In the genomic region with DNA sequence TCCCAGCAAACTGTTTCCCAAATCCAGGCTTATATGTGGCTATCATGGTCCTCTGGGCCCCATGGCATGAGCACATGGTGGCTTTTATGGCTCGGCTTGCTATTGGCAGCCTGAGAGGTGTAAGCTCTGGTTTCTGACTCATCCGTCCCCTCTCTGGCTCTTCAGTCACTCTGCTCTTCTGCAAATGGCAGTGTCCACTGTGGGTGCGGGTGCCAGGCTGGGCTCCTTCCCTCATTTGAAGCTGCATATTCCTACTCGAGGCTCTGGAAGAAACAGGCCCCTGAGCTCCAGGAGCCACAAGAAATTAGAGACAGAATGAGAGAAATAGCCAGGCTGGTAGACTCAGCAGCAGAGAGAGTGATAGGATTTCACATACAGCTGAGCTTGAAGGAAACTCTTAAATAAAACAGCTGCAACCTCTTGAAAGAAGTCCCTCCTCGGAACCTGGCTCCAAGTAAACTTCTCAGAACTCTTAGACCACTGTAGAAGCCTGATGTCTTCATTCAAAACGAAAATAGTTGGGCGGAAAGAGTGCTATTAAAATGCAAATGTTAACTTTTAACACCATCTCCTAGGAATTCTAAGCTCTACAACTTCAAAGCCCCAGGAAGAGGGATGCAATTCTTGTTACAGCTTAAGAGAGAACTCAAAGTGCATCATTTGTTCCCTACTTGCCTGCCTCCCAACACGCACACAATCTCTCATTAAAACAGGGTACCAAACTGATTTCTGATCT, we compare ENCODE assay signal across 26 cellular contexts.
DNase-seq lines count a peak whose midpoint lies in the region; ATAC-seq and TF ChIP-seq lines count a peak whose summit lies in the region.
"Had no signal": no experiment of that assay in that cellular context is flagged by ENCODE, and none has a peak within 500 bp of the region (broad histone marks: within the 10 kb centered on the region; RNA-seq: fewer than 3 reads in every experiment).

No MANE protein-coding gene starts in this region.

- H3K9ac ChIP-seq in iPS-18a (ENCODE audit: low read length) = no peak overlapping the region

- DNase-seq in A673 (ENCODE audit: low spot score) (peak; percentile 57), SW480 (ENCODE audit: low spot score) (peak; percentile 20), psoas muscle (no peak), OCI-M2 (lab: John Stamatoyannopoulos, UW; ENCODE audit: unreplicated experiment) (no peak)
- DNase-seq: activated CD4-positive, alpha-beta T cell treated with anti-CD3 and anti-CD28 coated beads for 4 hours; activated gamma-delta T cell; activated T-cell treated with anti-CD3 and anti-CD28 coated beads, Interleukin-2, amount 50 U/mL, for 24 hours; caudate nucleus; CD4-positive, alpha-beta T cell; dermis blood vessel endothelial cell; hypothalamus; kidney glomerular epithelial cell; lower lobe of right lung; NCI-H1105; NCI-H2081; OCI-M1; posterior cingulate gyrus; right lobe of liver; stimulated activated CD4-positive, alpha-beta T cell treated with anti-CD3 and anti-CD28 coated beads, Interleukin-4, amount 100 ng/mL, for 4 hours had no signal

- peak; percentile 80 to 92 (median 86) for ATAC-seq in psoas muscle
- ATAC-seq in GM18511 (IDR thresholded peaks at IDR 0.05; ENCODE audit: unreplicated experiment) = no peak
- ATAC-seq in HG02798 (IDR thresholded peaks at IDR 0.05; ENCODE audit: poor library complexity, unreplicated experiment) = no peak
- ATAC-seq in HG03565 (IDR thresholded peaks at IDR 0.05; ENCODE audit: unreplicated experiment) = no peak
- ATAC-seq: K562; lower lobe of right lung; right lobe of liver; stimulated activated memory B cell treated with anti-CD40 and anti-IgM and Interleukin-4, amounts not matched to agents 10 μg/mL and 1 μg/mL and 100 μg/mL, for 72 hours had no signal

- H3K27ac ChIP-seq in A673 (ENCODE audit: low read depth, low read length, poor library complexity, severe bottlenecking) = peak overlapping the region; percentile 18
- no peak overlapping the region for H3K27ac ChIP-seq in iPS-18a (ENCODE audit: low read length)
- H3K27ac ChIP-seq in psoas muscle = peak overlapping the region; percentile 56
- H3K27ac ChIP-seq: lower lobe of right lung, right lobe of liver, suprapubic skin had no signal

- H3K36me3 ChIP-seq in A673 (ENCODE audit: insufficient read depth, low read length, poor library complexity, severe bottlenecking) (no peaks in the 10 kb centered on the region), iPS-18a (ENCODE audit: control insufficient read depth, low read depth, low read length) (no peaks in the 10 kb centered on the region), psoas muscle (ENCODE audit: insufficient read depth in 1 of 2, low read depth in 1 of 2) (no peaks in the 10 kb centered on the region)
- H3K36me3 ChIP-seq: lower lobe of right lung, right lobe of liver, suprapubic skin had no signal

- H3K9me3 ChIP-seq in A673 (ENCODE audit: low read depth, low read length, poor library complexity, severe bottlenecking) = no peaks in the 10 kb centered on the region
- no peaks in the 10 kb centered on the region for H3K9me3 ChIP-seq in iPS-18a (ENCODE audit: control insufficient read depth, low read depth, low read length)
- no peaks in the 10 kb centered on the region for H3K9me3 ChIP-seq in psoas muscle
- H3K9me3 ChIP-seq: lower lobe of right lung, right lobe of liver, suprapubic skin had no signal

- H3K27me3 ChIP-seq in A673 (replicated peaks; ENCODE audit: insufficient read depth, low read depth, low read length, poor library complexity) (no peaks in the 10 kb centered on the region), iPS-18a (ENCODE audit: control insufficient read depth, insufficient read depth, low read length) (peaks cover 7% of the 10 kb centered on the region), psoas muscle (ENCODE audit: insufficient read depth in 3 of 3, low read length in 2 of 3) (no peaks in the 10 kb centered on the region)
- H3K27me3 ChIP-seq: right lobe of liver, suprapubic skin had no signal

- POLR2A ChIA-PET in A673 (lab: Charles Lee; ENCODE audit: low non-redundant PET) = interaction anchor here (0.6 kb wide), 2 partner anchors 20 to 94 kb away, joined by 3 to 5 read pairs; no protein-coding TSS in a partner anchor

- no peak for TF ChIP-seq CTCF in A673 (conservative IDR thresholded peaks at IDR 0.05; ENCODE audit: low read depth, low read length)
- TF ChIP-seq CTCF in psoas muscle (IDR thresholded peaks at IDR 0.05) = no peak

- CTCF ChIA-PET in A673 (lab: Charles Lee) = interaction anchor here (0.6 to 0.7 kb wide), 2 partner anchors 311 to 322 kb away, joined by 3 to 4 read pairs; no protein-coding TSS in a partner anchor

- intact Hi-C loops in A673 (cut with micrococcal nuclease; ENCODE audit: unreplicated experiment) = loop anchor here (10.0 kb wide), 1 partner anchor 212 kb away; a partner anchor contains a TSS
- intact Hi-C loops in psoas muscle (cut with DNase I) = no loop called here

- H3K4me3 ChIP-seq in A673 (ENCODE audit: low read depth, low read length, poor library complexity, severe bottlenecking) (no peak overlapping the region), iPS-18a (ENCODE audit: low read length) (peak overlapping the region; percentile 15), psoas muscle (no peak overlapping the region)
- H3K4me3 ChIP-seq: K562, lower lobe of right lung, right lobe of liver, suprapubic skin had no signal

- WGBS in psoas muscle, 3 donors = 39 to 46% (median 45%) methylated on average over 8 of the region's 8 CpGs

- H3K4me1 ChIP-seq in A673 (ENCODE audit: insufficient read depth, low read length, poor library complexity, severe bottlenecking) (peaks cover 45% of the 10 kb centered on the region), iPS-18a (ENCODE audit: control insufficient read depth, low read depth, low read length) (peaks cover 65% of the 10 kb centered on the region), psoas muscle (peaks cover 4% of the 10 kb centered on the region)
- H3K4me1 ChIP-seq: right lobe of liver, suprapubic skin had no signal

- no TSS peak for BruUV-seq in A673 (replicated peaks; lab: Mats Ljungman, UMichigan)

Comparison
In these comparisons a context has a peak if more than half of its experiments do, and no peak if none do; other contexts are left out.
1. DNase-seq: peak in A673 (single experiment) and SW480 (single experiment); none in psoas muscle (0 of 2) and OCI-M2 (single experiment).
2. ATAC-seq: peak in psoas muscle (4 of 4); none in GM18511 (single experiment), HG02798 (single experiment) and HG03565 (single experiment).